17 cellular contexts compared by ENCODE assay signal in genomic region chr2:175234153-175234552, GRCh38. TPM values are rescaled to one million over a fixed set of nuclear protein-coding genes. Genes with fewer than 3 reads are reported as not detected.
DNase-seq lines count a peak whose midpoint lies in the region; ATAC-seq, FAIRE-seq and TF ChIP-seq lines count a peak whose summit lies in the region.
"Had no signal": no experiment of that assay in that cellular context is flagged by ENCODE, and none has a peak within 500 bp of the region (broad histone marks: within the 10 kb centered on the region; RNA-seq: fewer than 3 reads in every experiment).

No MANE protein-coding gene starts in this region.

- H3K79me1 ChIP-seq in trophoblast cell (ENCODE audit: low read length), result no peaks in the 10 kb centered on the region

- in situ Hi-C loops in KBM-7 (cut with MboI; ENCODE audit: low pct_unique_long_range_greater_than_20kb, low sequenced_read_pairs), result no loop called here

- H3K9me3 ChIP-seq in trophoblast cell (ENCODE audit: insufficient read depth, low read depth, low read length), result peaks cover 5% of the 10 kb centered on the region

- no peak overlapping the region for H3K23ac ChIP-seq in trophoblast cell (ENCODE audit: low read length)

- H3K36me3 ChIP-seq in trophoblast cell (ENCODE audit: control insufficient read depth in 1 of 2, insufficient read depth in 2 of 2, low read length in 2 of 2), result no peaks in the 10 kb centered on the region
- H3K36me3 ChIP-seq: neural progenitor cell had no signal

- no peaks in the 10 kb centered on the region for H3K79me2 ChIP-seq in trophoblast cell (ENCODE audit: control insufficient read depth, insufficient read depth, low read length, poor library complexity)

- H2AFZ ChIP-seq in trophoblast cell (ENCODE audit: insufficient read depth, low read length, poor library complexity), result no peak overlapping the region
- H2AFZ ChIP-seq: neural progenitor cell had no signal

- no peak overlapping the region for H2BK120ac ChIP-seq in trophoblast cell (ENCODE audit: insufficient read depth, low read length, poor library complexity)

- H3K27ac ChIP-seq in trophoblast cell (ENCODE audit: low read depth, low read length), result no peak overlapping the region
- H3K27ac ChIP-seq: C4-2B, neural progenitor cell had no signal

- H2BK5ac ChIP-seq in trophoblast cell (ENCODE audit: low read depth, low read length, poor library complexity), result no peak overlapping the region

- ATAC-seq in GM21447 (IDR thresholded peaks at IDR 0.05; ENCODE audit: unreplicated experiment), result peak; percentile 35
- ATAC-seq: HepG2 had no signal

- no peaks in the 10 kb centered on the region for H3K4me1 ChIP-seq in trophoblast cell (ENCODE audit: control insufficient read depth in 1 of 2, insufficient read depth in 2 of 2, low read length in 2 of 2)
- H3K4me1 ChIP-seq: neural progenitor cell had no signal

- no peak overlapping the region for H3K14ac ChIP-seq in trophoblast cell (ENCODE audit: low read length)

- H4K8ac ChIP-seq in trophoblast cell (ENCODE audit: low read depth, low read length), result no peak overlapping the region

- H4K91ac ChIP-seq in trophoblast cell (ENCODE audit: low read depth, low read length), result no peak overlapping the region

- no peak overlapping the region for H2AK5ac ChIP-seq in trophoblast cell (ENCODE audit: low read length)

- no peak overlapping the region for H3K18ac ChIP-seq in trophoblast cell (ENCODE audit: low read length)

- TF ChIP-seq CTCF in D721Med (IDR thresholded peaks at IDR 0.05; ENCODE audit: insufficient read depth, missing control alignments), result no peak
- TF ChIP-seq CTCF in fibroblast of villous mesenchyme (IDR thresholded peaks at IDR 0.05; ENCODE audit: insufficient read depth, low read depth, low read length), result no peak

- H3K4me2 ChIP-seq in trophoblast cell (ENCODE audit: low read length), result no peak overlapping the region
- H3K4me2 ChIP-seq: neural progenitor cell had no signal

- peak; percentile 19 for DNase-seq in D721Med (ENCODE audit: insufficient read length, low spot score)
- peak; percentile 42 for DNase-seq in KBM-7
- DNase-seq in fibroblast of villous mesenchyme (ENCODE audit: low read depth), result peak; percentile 91
- DNase-seq in DMS114 treated with DMSO at 0.1 percent for 48 hours (lab: John Stamatoyannopoulos, UW; ENCODE audit: unreplicated experiment), result no peak
- no peak for DNase-seq in mesenteric fat pad (ENCODE audit: low spot score)
- no peak for DNase-seq in trophoblast cell
- no peak for DNase-seq in NCI-H1105 treated with DMSO at 0.1 percent for 48 hours (lab: John Stamatoyannopoulos, UW)
- DNase-seq: activated CD4-positive, alpha-beta T cell treated with anti-CD3 and anti-CD28 coated beads for 48 hours; activated T-cell treated with anti-CD3 and anti-CD28 coated beads, Interleukin-2, amount 50 U/mL, for 48 hours; hippocampal formation; small intestine; SW 1271 had no signal

- H4K12ac ChIP-seq in trophoblast cell (ENCODE audit: low read depth, low read length), result no peak overlapping the region

- peak; percentile 80 for FAIRE-seq in D721Med (lab: Jason Lieb, UNC)
- FAIRE-seq: colon, HepG2, small intestine had no signal

- no peaks in the 10 kb centered on the region for H3K27me3 ChIP-seq in trophoblast cell (ENCODE audit: insufficient read depth, low read length)
- H3K27me3 ChIP-seq: neural progenitor cell had no signal

- no peak overlapping the region for H3K4ac ChIP-seq in trophoblast cell (ENCODE audit: low read depth, low read length)

- H3K9ac ChIP-seq in trophoblast cell (ENCODE audit: low read length), result no peak overlapping the region
- H3K9ac ChIP-seq: neural progenitor cell had no signal

- no peak overlapping the region for H2BK12ac ChIP-seq in trophoblast cell (ENCODE audit: low read length)

- no peak overlapping the region for H3K4me3 ChIP-seq in fibroblast of villous mesenchyme (ENCODE audit: low read depth, low read length)
- H3K4me3 ChIP-seq in trophoblast cell (ENCODE audit: low read depth, low read length), result no peak overlapping the region
- H3K4me3 ChIP-seq: neural progenitor cell had no signal

RNA-seq across cellular contexts. Expression of gene ATP5MC3, which starts 52.6 kb away (rescaled TPM):
- total RNA-seq in fibroblast of villous mesenchyme, result 136 and 157 TPM in 2 replicates
- 269 TPM for total RNA-seq in mesenteric fat pad
- polyA plus RNA-seq in trophoblast cell (2013), result 290 and 302 TPM in 2 replicates

Comparison
In these comparisons a context has a peak if more than half of its experiments do, and no peak if none do; other contexts are left out.
1. DNase-seq: peak in D721Med (single experiment), KBM-7 (single experiment) and fibroblast of villous mesenchyme (single experiment); none in DMS114 treated with DMSO at 0.1 percent for 48 hours (single experiment), mesenteric fat pad (single experiment), trophoblast cell (0 of 2) and NCI-H1105 treated with DMSO at 0.1 percent for 48 hours (single experiment).